1 cellular context compared by ENCODE assay signal in the genomic region with DNA sequence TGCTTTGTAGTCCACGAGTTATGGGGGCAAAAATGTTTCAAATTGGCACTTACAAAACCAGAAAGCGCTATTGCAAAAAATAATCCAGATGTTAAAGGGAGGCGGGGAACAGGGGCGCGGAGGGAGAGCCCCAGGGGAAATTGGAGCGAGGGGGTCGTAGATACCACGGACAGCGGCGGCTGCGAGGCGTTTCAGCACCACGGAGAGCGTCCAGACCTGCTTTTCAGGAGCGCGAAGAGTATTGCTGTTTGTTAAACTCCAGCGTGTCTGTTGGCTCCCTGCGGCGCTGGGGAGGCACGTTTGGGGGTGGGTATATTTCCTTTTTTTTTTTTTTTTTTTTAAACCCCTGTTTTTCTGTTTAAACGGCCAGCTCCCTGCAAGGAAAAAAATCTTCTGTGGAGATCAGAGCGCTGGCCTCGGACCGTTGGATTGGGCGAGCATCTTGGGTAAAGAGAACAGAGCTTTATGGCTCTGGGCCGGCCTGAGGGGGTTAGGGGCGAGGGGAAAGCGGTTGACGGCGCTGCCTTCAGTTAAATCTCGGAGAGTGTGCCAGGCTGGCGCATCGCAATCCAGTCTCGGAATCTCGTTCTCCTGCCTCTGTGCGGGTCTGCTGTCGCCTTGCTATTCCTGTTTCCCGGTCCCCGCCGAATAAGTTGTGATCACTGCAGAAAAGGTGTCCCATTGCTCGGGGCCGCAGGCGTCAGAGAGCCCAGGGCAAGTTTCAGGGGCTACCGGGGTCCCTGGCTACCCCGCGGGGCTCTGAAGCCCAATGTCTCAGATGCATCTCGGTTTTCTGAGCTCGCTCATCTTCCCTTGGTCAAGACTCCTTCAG.
TF ChIP-seq lines count a peak whose summit lies in the region.

A gene (minus strand): TSS at position 288 of the 832 bp plus-strand sequence. CDS start 302 bp downstream, outside the sequence.

TF ChIP-seq in K562, 482 proteins besides CTCF, POLR2A, EP300 and RAD21 (continued from another document and continues in another):
- TF ChIP-seq, protein P1, sequence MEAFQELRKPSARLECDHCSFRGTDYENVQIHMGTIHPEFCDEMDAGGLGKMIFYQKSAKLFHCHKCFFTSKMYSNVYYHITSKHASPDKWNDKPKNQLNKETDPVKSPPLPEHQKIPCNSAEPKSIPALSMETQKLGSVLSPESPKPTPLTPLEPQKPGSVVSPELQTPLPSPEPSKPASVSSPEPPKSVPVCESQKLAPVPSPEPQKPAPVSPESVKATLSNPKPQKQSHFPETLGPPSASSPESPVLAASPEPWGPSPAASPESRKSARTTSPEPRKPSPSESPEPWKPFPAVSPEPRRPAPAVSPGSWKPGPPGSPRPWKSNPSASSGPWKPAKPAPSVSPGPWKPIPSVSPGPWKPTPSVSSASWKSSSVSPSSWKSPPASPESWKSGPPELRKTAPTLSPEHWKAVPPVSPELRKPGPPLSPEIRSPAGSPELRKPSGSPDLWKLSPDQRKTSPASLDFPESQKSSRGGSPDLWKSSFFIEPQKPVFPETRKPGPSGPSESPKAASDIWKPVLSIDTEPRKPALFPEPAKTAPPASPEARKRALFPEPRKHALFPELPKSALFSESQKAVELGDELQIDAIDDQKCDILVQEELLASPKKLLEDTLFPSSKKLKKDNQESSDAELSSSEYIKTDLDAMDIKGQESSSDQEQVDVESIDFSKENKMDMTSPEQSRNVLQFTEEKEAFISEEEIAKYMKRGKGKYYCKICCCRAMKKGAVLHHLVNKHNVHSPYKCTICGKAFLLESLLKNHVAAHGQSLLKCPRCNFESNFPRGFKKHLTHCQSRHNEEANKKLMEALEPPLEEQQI (IDR thresholded peaks at IDR 0.05): peak; percentile 72
- no peak for TF ChIP-seq ZEB2 (IDR thresholded peaks at IDR 0.05)
- TF ChIP-seq, protein P2, sequence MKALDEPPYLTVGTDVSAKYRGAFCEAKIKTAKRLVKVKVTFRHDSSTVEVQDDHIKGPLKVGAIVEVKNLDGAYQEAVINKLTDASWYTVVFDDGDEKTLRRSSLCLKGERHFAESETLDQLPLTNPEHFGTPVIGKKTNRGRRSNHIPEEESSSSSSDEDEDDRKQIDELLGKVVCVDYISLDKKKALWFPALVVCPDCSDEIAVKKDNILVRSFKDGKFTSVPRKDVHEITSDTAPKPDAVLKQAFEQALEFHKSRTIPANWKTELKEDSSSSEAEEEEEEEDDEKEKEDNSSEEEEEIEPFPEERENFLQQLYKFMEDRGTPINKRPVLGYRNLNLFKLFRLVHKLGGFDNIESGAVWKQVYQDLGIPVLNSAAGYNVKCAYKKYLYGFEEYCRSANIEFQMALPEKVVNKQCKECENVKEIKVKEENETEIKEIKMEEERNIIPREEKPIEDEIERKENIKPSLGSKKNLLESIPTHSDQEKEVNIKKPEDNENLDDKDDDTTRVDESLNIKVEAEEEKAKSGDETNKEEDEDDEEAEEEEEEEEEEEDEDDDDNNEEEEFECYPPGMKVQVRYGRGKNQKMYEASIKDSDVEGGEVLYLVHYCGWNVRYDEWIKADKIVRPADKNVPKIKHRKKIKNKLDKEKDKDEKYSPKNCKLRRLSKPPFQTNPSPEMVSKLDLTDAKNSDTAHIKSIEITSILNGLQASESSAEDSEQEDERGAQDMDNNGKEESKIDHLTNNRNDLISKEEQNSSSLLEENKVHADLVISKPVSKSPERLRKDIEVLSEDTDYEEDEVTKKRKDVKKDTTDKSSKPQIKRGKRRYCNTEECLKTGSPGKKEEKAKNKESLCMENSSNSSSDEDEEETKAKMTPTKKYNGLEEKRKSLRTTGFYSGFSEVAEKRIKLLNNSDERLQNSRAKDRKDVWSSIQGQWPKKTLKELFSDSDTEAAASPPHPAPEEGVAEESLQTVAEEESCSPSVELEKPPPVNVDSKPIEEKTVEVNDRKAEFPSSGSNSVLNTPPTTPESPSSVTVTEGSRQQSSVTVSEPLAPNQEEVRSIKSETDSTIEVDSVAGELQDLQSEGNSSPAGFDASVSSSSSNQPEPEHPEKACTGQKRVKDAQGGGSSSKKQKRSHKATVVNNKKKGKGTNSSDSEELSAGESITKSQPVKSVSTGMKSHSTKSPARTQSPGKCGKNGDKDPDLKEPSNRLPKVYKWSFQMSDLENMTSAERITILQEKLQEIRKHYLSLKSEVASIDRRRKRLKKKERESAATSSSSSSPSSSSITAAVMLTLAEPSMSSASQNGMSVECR (CRISPR knock-in tag; IDR thresholded peaks at IDR 0.05): peak; percentile 87
- TF ChIP-seq PHTF2 (CRISPR knock-in tag; IDR thresholded peaks at IDR 0.05): no peak
- TF ChIP-seq RBM22 (IDR thresholded peaks at IDR 0.05; ENCODE audit: low read depth, low read length, poor library complexity, severe bottlenecking): no peak
- TF ChIP-seq KLF10 (CRISPR knock-in tag; IDR thresholded peaks at IDR 0.05): no peak
- TF ChIP-seq TGIF2 (CRISPR knock-in tag; IDR thresholded peaks at IDR 0.05): peak; percentile 96
- TF ChIP-seq, protein P3, sequence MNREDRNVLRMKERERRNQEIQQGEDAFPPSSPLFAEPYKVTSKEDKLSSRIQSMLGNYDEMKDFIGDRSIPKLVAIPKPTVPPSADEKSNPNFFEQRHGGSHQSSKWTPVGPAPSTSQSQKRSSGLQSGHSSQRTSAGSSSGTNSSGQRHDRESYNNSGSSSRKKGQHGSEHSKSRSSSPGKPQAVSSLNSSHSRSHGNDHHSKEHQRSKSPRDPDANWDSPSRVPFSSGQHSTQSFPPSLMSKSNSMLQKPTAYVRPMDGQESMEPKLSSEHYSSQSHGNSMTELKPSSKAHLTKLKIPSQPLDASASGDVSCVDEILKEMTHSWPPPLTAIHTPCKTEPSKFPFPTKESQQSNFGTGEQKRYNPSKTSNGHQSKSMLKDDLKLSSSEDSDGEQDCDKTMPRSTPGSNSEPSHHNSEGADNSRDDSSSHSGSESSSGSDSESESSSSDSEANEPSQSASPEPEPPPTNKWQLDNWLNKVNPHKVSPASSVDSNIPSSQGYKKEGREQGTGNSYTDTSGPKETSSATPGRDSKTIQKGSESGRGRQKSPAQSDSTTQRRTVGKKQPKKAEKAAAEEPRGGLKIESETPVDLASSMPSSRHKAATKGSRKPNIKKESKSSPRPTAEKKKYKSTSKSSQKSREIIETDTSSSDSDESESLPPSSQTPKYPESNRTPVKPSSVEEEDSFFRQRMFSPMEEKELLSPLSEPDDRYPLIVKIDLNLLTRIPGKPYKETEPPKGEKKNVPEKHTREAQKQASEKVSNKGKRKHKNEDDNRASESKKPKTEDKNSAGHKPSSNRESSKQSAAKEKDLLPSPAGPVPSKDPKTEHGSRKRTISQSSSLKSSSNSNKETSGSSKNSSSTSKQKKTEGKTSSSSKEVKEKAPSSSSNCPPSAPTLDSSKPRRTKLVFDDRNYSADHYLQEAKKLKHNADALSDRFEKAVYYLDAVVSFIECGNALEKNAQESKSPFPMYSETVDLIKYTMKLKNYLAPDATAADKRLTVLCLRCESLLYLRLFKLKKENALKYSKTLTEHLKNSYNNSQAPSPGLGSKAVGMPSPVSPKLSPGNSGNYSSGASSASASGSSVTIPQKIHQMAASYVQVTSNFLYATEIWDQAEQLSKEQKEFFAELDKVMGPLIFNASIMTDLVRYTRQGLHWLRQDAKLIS (CRISPR knock-in tag; IDR thresholded peaks at IDR 0.05): peak; percentile 91; the same call in 1 of the 2 replicates
- peak in 1 of 2 experiments; percentile 93; a peak in 2 of 4 replicates for TF ChIP-seq RCOR1 (IDR thresholded peaks at IDR 0.05; ENCODE audit: borderline replicate concordance in 1 of 2, low read depth in 2 of 2, low read length in 2 of 2)
- TF ChIP-seq, protein P4, sequence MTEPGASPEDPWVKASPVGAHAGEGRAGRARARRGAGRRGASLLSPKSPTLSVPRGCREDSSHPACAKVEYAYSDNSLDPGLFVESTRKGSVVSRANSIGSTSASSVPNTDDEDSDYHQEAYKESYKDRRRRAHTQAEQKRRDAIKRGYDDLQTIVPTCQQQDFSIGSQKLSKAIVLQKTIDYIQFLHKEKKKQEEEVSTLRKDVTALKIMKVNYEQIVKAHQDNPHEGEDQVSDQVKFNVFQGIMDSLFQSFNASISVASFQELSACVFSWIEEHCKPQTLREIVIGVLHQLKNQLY (CRISPR knock-in tag; conservative IDR thresholded peaks at IDR 0.05): peak in 1 of 2 experiments; percentile 94; a peak in 2 of 4 replicates
- TF ChIP-seq, protein P5, sequence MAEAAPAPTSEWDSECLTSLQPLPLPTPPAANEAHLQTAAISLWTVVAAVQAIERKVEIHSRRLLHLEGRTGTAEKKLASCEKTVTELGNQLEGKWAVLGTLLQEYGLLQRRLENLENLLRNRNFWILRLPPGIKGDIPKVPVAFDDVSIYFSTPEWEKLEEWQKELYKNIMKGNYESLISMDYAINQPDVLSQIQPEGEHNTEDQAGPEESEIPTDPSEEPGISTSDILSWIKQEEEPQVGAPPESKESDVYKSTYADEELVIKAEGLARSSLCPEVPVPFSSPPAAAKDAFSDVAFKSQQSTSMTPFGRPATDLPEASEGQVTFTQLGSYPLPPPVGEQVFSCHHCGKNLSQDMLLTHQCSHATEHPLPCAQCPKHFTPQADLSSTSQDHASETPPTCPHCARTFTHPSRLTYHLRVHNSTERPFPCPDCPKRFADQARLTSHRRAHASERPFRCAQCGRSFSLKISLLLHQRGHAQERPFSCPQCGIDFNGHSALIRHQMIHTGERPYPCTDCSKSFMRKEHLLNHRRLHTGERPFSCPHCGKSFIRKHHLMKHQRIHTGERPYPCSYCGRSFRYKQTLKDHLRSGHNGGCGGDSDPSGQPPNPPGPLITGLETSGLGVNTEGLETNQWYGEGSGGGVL (CRISPR knock-in tag; IDR thresholded peaks at IDR 0.05): no peak
- no peak for TF ChIP-seq ZNF507 (tag; conservative IDR thresholded peaks at IDR 0.05)
- TF ChIP-seq BMI1 (IDR thresholded peaks at IDR 0.05; ENCODE audit: low read length): no peak
- TF ChIP-seq, protein P6, sequence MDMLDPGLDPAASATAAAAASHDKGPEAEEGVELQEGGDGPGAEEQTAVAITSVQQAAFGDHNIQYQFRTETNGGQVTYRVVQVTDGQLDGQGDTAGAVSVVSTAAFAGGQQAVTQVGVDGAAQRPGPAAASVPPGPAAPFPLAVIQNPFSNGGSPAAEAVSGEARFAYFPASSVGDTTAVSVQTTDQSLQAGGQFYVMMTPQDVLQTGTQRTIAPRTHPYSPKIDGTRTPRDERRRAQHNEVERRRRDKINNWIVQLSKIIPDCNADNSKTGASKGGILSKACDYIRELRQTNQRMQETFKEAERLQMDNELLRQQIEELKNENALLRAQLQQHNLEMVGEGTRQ (CRISPR knock-in tag; IDR thresholded peaks at IDR 0.05): peak; percentile 79
- TF ChIP-seq EP400 (IDR thresholded peaks at IDR 0.05): no peak
- no peak for TF ChIP-seq WHSC1 (IDR thresholded peaks at IDR 0.05; ENCODE audit: low read length)
- TF ChIP-seq, protein P7, sequence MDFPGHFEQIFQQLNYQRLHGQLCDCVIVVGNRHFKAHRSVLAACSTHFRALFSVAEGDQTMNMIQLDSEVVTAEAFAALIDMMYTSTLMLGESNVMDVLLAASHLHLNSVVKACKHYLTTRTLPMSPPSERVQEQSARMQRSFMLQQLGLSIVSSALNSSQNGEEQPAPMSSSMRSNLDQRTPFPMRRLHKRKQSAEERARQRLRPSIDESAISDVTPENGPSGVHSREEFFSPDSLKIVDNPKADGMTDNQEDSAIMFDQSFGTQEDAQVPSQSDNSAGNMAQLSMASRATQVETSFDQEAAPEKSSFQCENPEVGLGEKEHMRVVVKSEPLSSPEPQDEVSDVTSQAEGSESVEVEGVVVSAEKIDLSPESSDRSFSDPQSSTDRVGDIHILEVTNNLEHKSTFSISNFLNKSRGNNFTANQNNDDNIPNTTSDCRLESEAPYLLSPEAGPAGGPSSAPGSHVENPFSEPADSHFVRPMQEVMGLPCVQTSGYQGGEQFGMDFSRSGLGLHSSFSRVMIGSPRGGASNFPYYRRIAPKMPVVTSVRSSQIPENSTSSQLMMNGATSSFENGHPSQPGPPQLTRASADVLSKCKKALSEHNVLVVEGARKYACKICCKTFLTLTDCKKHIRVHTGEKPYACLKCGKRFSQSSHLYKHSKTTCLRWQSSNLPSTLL (IDR thresholded peaks at IDR 0.05): no peak
- no peak for TF ChIP-seq LEF1 (IDR thresholded peaks at IDR 0.05)
- TF ChIP-seq SMAD1 (IDR thresholded peaks at IDR 0.05; ENCODE audit: low read depth, low read length, partially characterized antibody): no peak
- TF ChIP-seq POLR2AphosphoS2 (IDR thresholded peaks at IDR 0.05; ENCODE audit: low read length): no peak
- TF ChIP-seq NEUROD1 (IDR thresholded peaks at IDR 0.05; ENCODE audit: borderline replicate concordance, low read depth, low read length, partially characterized antibody): no peak
- TF ChIP-seq NR3C1 (CRISPR knock-in tag; IDR thresholded peaks at IDR 0.05): peak; percentile 96
- no peak for TF ChIP-seq SNRNP70 (optimal IDR thresholded peaks at IDR 0.05; ENCODE audit: low read depth, low read length)
- TF ChIP-seq, protein P8, sequence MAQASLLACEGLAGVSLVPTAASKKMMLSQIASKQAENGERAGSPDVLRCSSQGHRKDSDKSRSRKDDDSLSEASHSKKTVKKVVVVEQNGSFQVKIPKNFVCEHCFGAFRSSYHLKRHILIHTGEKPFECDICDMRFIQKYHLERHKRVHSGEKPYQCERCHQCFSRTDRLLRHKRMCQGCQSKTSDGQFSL (CRISPR knock-in tag; IDR thresholded peaks at IDR 0.05): 0 out of 2 replicates have a peak, but pooled peaks have one; percentile 43
- TF ChIP-seq, protein P8 (tag; IDR thresholded peaks at IDR 0.05): no peak
- no peak for TF ChIP-seq GTF2A2 (tag; IDR thresholded peaks at IDR 0.05)
- peak; percentile 80; the same call in 1 of the 2 replicates for TF ChIP-seq ZNF224 (CRISPR knock-in tag; IDR thresholded peaks at IDR 0.05)
- peak; percentile 65; the same call in 1 of the 2 replicates for TF ChIP-seq SMAD4 (CRISPR knock-in tag; conservative IDR thresholded peaks at IDR 0.05)
- TF ChIP-seq, protein P9, sequence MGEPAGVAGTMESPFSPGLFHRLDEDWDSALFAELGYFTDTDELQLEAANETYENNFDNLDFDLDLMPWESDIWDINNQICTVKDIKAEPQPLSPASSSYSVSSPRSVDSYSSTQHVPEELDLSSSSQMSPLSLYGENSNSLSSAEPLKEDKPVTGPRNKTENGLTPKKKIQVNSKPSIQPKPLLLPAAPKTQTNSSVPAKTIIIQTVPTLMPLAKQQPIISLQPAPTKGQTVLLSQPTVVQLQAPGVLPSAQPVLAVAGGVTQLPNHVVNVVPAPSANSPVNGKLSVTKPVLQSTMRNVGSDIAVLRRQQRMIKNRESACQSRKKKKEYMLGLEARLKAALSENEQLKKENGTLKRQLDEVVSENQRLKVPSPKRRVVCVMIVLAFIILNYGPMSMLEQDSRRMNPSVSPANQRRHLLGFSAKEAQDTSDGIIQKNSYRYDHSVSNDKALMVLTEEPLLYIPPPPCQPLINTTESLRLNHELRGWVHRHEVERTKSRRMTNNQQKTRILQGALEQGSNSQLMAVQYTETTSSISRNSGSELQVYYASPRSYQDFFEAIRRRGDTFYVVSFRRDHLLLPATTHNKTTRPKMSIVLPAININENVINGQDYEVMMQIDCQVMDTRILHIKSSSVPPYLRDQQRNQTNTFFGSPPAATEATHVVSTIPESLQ (CRISPR knock-in tag; IDR thresholded peaks at IDR 0.05): peak; percentile 93
- no peak for TF ChIP-seq HDAC3 (IDR thresholded peaks at IDR 0.05; ENCODE audit: borderline replicate concordance, partially characterized antibody)
- TF ChIP-seq CCNT2 (IDR thresholded peaks at IDR 0.05; ENCODE audit: borderline replicate concordance, extremely low read depth, insufficient read length, low read depth, low read length): no peak
- no peak for TF ChIP-seq ZFP30 (CRISPR knock-in tag; IDR thresholded peaks at IDR 0.05; ENCODE audit: borderline replicate concordance)
